ENCODE assay signal across 31 cellular contexts in the genomic region with DNA sequence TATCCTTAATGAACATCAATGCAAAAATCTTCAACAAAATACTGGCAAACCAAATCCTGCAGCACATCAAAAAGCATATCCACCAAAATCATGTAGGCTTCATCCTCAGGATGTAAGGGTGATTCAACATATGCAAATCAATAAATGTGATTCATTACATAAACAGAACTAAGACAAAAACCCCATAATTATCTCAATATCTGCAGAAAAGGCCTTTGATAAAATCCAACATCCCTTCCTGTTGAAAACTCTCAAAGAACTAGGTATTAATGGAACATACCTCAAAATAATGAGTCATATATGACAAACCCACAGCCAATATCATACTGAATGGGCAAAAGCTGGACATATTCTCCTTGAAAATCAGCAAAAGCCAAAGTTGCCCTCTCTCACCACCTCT. TPM values are rescaled to one million over a fixed set of nuclear protein-coding genes. Genes with fewer than 3 reads are reported as not detected.
"Had no signal": no experiment of that assay in that cellular context is flagged by ENCODE, and none has a peak within 500 bp of the region (broad histone marks: within the 10 kb centered on the region; RNA-seq: fewer than 3 reads in every experiment).

No MANE protein-coding gene starts in this region.

- H3K27ac ChIP-seq: adrenal gland, brain microvascular endothelial cell, epithelial cell of prostate, esophagus squamous epithelium, gastrocnemius medialis, left ventricle myocardium inferior, testis, transverse colon, VCaP had no signal

- H3K4me1 ChIP-seq: adrenal gland, esophagus squamous epithelium, gastrocnemius medialis, left ventricle myocardium inferior, testis, transverse colon had no signal

- H3K4me3 ChIP-seq: adrenal gland, esophagus squamous epithelium, gastrocnemius medialis, left ventricle myocardium inferior, lung, mucosa of descending colon, testis, transverse colon had no signal

- H3K9me3 ChIP-seq: adrenal gland, gastrocnemius medialis, mucosa of descending colon, testis, transverse colon had no signal

- ATAC-seq: activated CD4-positive, CD25-positive, alpha-beta regulatory T cell treated with anti-CD3 and anti-CD28 coated beads, Interleukin-2, amount 50 U/mL, for 24 hours; gastrocnemius medialis; mucosa of descending colon; natural killer cell treated with Interleukin-12 subunit alpha and Interleukin-12 subunit beta and Interleukin-15 and Interleukin-18, amount 100 ng/mL, for 72 hours; right cardiac atrium had no signal

- H3K27me3 ChIP-seq: adrenal gland, brain microvascular endothelial cell, esophagus squamous epithelium, gastrocnemius medialis, testis, transverse colon had no signal

- H3K36me3 ChIP-seq: adrenal gland, brain microvascular endothelial cell, esophagus squamous epithelium, gastrocnemius medialis, left ventricle myocardium inferior, transverse colon had no signal

- DNase-seq: activated CD4-positive, alpha-beta T cell treated with anti-CD3 and anti-CD28 coated beads for 48 hours; activated CD4-positive, alpha-beta T cell treated with anti-CD3 and anti-CD28 coated beads, Interleukin-2, amount 50 U/mL, for 48 hours; activated CD8-positive, alpha-beta memory T cell treated with anti-CD3 and anti-CD28 coated beads, Interleukin-2, amount 50 U/mL, for 4 hours; activated effector memory CD4-positive, alpha-beta T cell treated with anti-CD3 and anti-CD28 coated beads, Interleukin-2, amount 50 U/mL, for 16 hours; activated naive CD4-positive, alpha-beta T cell treated with anti-CD3 and anti-CD28 coated beads for 36 hours; activated naive CD8-positive, alpha-beta T cell treated with anti-CD3 and anti-CD28 coated beads for 36 hours; activated T-cell treated with anti-CD3 and anti-CD28 coated beads, Interleukin-2, amount 50 U/mL, for 1 hour; adrenal gland; aorta; brain microvascular endothelial cell; central memory CD4-positive, alpha-beta T cell; endodermal cell; esophagus squamous epithelium; gastrocnemius medialis; glutamatergic neuron; left ventricle myocardium inferior; mucosa of descending colon; posterior cingulate gyrus; right cardiac atrium; stimulated activated CD4-positive, alpha-beta T cell treated with anti-CD3 and anti-CD28 coated beads, Interleukin-15, amount 100 ng/mL, for 24 hours; stimulated activated CD4-positive, alpha-beta T cell treated with anti-CD3 and anti-CD28 coated beads, Interleukin-2, amount 100 ng/mL, for 24 hours; stimulated activated naive CD4-positive, alpha-beta T cell treated with Interleukin-2 at 50 U/mL for 16 hours; T-helper 9 cell; testis; transverse colon had no signal

RNA-seq across cellular contexts. Expression of a gene that starts 54.6 kb away (rescaled TPM):
- total RNA-seq: mesenteric fat pad had no signal
